In the genomic region with DNA sequence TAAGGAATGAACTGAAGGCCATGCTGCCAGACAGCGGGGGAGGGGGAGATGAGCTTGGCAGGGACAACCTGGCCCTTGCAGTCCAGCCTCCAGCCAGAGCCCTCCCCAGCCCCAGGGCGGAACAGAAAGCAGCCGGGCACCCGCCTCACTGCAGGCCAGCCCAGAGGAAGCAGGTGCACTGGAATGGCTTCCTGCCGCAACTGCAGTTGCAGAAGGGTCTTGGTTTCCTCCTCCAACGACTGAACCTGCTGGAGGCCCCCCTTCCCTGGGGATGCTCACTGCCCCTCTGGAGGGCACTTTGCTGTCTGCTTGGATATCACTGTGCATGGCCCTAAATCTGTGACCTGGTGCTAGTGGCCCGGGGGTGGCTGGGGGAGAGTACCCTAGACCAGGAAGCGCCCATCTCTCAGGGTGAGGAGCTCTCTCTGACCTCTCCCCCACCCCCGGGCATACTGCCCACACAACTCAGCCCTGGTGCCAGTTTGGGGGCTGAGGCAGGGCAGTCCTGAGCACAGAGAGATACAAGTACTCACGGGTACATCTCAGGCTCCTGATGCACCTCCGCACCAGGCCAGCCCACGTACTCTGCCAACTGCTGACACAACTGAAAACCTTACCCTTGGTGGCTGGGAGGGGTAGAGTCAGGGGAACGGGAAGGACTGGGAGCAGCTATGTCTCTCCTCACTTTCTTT, we compare ENCODE assay signal across 1 cellular context.
TF ChIP-seq lines count a peak whose summit lies in the region.

No MANE protein-coding gene starts in this region.

TF ChIP-seq in HEK293, 187 proteins besides CTCF, POLR2A, EP300 and RAD21 (continued from another document):
- TF ChIP-seq, protein P1, sequence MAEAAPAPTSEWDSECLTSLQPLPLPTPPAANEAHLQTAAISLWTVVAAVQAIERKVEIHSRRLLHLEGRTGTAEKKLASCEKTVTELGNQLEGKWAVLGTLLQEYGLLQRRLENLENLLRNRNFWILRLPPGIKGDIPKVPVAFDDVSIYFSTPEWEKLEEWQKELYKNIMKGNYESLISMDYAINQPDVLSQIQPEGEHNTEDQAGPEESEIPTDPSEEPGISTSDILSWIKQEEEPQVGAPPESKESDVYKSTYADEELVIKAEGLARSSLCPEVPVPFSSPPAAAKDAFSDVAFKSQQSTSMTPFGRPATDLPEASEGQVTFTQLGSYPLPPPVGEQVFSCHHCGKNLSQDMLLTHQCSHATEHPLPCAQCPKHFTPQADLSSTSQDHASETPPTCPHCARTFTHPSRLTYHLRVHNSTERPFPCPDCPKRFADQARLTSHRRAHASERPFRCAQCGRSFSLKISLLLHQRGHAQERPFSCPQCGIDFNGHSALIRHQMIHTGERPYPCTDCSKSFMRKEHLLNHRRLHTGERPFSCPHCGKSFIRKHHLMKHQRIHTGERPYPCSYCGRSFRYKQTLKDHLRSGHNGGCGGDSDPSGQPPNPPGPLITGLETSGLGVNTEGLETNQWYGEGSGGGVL (tag by site-specific recombination; IDR thresholded peaks at IDR 0.05), result no peak
- TF ChIP-seq ZNF544 (tag by site-specific recombination; IDR thresholded peaks at IDR 0.05) (no peak), ZNF658 (tag by site-specific recombination; IDR thresholded peaks at IDR 0.05) (no peak)
